ENCODE assay signal across 1 cellular context in the genomic region with DNA sequence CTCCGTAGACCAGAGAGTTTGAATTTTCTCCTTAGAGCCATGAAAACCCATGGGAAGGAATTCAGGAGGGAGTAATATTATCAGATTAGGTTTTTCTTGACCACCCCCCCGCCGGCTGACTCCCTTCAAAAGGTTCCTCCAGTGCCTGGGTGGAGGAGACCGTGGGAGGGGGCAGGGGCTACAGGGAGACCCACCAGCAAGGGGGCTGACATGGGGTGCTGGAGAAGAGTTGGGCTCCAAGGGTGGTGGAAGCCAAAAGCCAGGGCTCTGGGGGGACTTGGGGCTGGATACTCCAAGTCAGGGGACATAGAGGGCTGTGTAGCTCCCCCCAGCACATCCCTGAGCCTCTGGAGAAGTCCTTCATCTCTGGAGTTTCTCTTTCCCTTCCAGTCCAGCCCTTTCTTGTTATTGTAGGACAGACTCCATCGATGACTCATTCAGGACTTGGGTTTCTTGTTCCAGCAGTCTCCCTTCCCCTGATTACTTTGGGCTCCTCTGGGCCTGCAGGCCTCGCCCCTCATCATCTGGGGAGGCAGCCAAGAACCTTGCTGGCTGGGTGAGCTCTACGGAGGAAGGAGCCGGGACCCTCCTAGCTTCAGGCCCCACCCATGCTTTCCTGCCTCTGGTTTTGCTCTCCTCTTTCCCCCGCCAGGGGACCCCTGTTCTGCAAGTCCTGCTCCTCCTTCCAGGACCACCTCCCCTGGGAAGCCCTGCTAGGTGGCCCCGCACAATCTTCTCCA.
TF ChIP-seq lines count a peak whose summit lies in the region.

No MANE protein-coding gene starts in this region.

TF ChIP-seq in endothelial cell of umbilical vein, 7 proteins besides CTCF, POLR2A, EP300 and RAD21:
- TF ChIP-seq MYC (IDR thresholded peaks at IDR 0.05; ENCODE audit: low read depth, low read length) (no peak), JUN (IDR thresholded peaks at IDR 0.05; ENCODE audit: borderline replicate concordance, insufficient read depth, insufficient read length, low read depth) (peak; percentile 93), POLR2AphosphoS5 (IDR thresholded peaks at IDR 0.05; ENCODE audit: insufficient read depth, low read depth, low read length) (peak; percentile 72), GATA2 (IDR thresholded peaks at IDR 0.05; ENCODE audit: insufficient read depth, insufficient read length, low read depth, low read length) (no peak), FOS (IDR thresholded peaks at IDR 0.05; ENCODE audit: borderline replicate concordance, insufficient read depth, low read length) (peak; percentile 94), EZH2 (IDR thresholded peaks at IDR 0.05; ENCODE audit: borderline replicate concordance, low read depth, low read length, severe bottlenecking) (no peak)
- TF ChIP-seq, protein P1, sequence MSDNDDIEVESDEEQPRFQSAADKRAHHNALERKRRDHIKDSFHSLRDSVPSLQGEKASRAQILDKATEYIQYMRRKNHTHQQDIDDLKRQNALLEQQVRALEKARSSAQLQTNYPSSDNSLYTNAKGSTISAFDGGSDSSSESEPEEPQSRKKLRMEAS (IDR thresholded peaks at IDR 0.05; ENCODE audit: insufficient read depth, insufficient read length) = no peak
